Comparison of ENCODE assay signal across 8 cellular contexts in genomic region chr4:79917246-79917645, GRCh38.
A peak's percentile ranks its signal among the peaks of the same experiment; 100 is the strongest.
DNase-seq lines count a peak whose midpoint lies in the region; ATAC-seq and TF ChIP-seq lines count a peak whose summit lies in the region.

No MANE protein-coding gene starts in this region.

- CTCF ChIA-PET in AG04450 (lab: Charles Lee) (interaction anchor here (0.7 to 1.2 kb wide), 4 partner anchors 12 to 965 kb away, joined by 3 to 4 read pairs (median 3); no protein-coding TSS in a partner anchor), OCI-LY7 (lab: Charles Lee; ENCODE audit: unreplicated experiment) (interaction anchor here (1.0 kb wide), 1 partner anchor 38 kb away, joined by 4 read pairs; no protein-coding TSS in a partner anchor)

- H3K9me3 ChIP-seq in AG04450 (ENCODE audit: control insufficient read depth, insufficient read depth, low read length) (no peaks in the 10 kb centered on the region), OCI-LY7 (ENCODE audit: low read length) (no peaks in the 10 kb centered on the region), heart right ventricle (no peaks in the 10 kb centered on the region)

- 97% methylated on average over 1 of the region's 1 CpG for WGBS in heart right ventricle, 2 donors

- intact Hi-C loops in OCI-LY7 (cut with micrococcal nuclease; ENCODE audit: unreplicated experiment) (no loop called here), heart right ventricle (cut with DNase I) (loop anchor here in 2 of 10 donors (10.0 kb wide), 2 partner anchors 158 to 268 kb away; partner anchors contain the start of gene ANTXR2 (in 1 of the 2))

- H3K9me2 ChIP-seq in OCI-LY7 (ENCODE audit: insufficient read depth, low read length), result no peaks in the 10 kb centered on the region

- peak; percentile 57 for TF ChIP-seq CTCF in AG04450 (IDR thresholded peaks at IDR 0.05; ENCODE audit: low read depth, low read length)
- TF ChIP-seq CTCF in OCI-LY7 (conservative IDR thresholded peaks at IDR 0.05; ENCODE audit: low read length), result peak; percentile 81
- peak; percentile 13 to 68 (median 51) for TF ChIP-seq CTCF in heart right ventricle (IDR thresholded peaks at IDR 0.05)

- H3K36me3 ChIP-seq in OCI-LY7 (ENCODE audit: insufficient read depth, low read length), result no peaks in the 10 kb centered on the region
- no peaks in the 10 kb centered on the region for H3K36me3 ChIP-seq in heart right ventricle

- no peaks in the 10 kb centered on the region for H3K4me1 ChIP-seq in OCI-LY7 (ENCODE audit: insufficient read depth, low read length, poor library complexity, severe bottlenecking)
- peaks cover 0 to 9% (median 0%) of the 10 kb centered on the region in 9 donors for H3K4me1 ChIP-seq in heart right ventricle

- no peaks in the 10 kb centered on the region for H4K20me1 ChIP-seq in OCI-LY7 (ENCODE audit: insufficient read depth, low read length)

- H3K27me3 ChIP-seq in AG04450 (ENCODE audit: control insufficient read depth, insufficient read depth, low read length) (no peaks in the 10 kb centered on the region), heart right ventricle (no peaks in the 10 kb centered on the region)

- DNase-seq in AG04450 (ENCODE audit: low read depth, low spot score) (no peak), OCI-LY7 (ENCODE audit: low spot score) (peak; percentile 33), heart right ventricle (peak; percentile 5 to 9), NCI-H1436 treated with DMSO at 0.1 percent for 48 hours (lab: John Stamatoyannopoulos, UW) (no peak)
- peak; percentile 61 to 62 for DNase-seq in activated T-cell treated with anti-CD3 and anti-CD28 coated beads, Interleukin-2, amount 50 U/mL, for 48 hours
- peak; percentile 11 for DNase-seq in stimulated activated CD4-positive, alpha-beta T cell treated with anti-CD3 and anti-CD28 coated beads, Interleukin-2, amount 100 ng/mL, for 4 hours (ENCODE audit: low read depth)

- no peak overlapping the region for H3K27ac ChIP-seq in AG04450 (ENCODE audit: low read depth, low read length)
- no peak overlapping the region for H3K27ac ChIP-seq in OCI-LY7 (ENCODE audit: low read depth, low read length, poor library complexity, severe bottlenecking)
- no peak overlapping the region for H3K27ac ChIP-seq in heart right ventricle

- no peaks in the 10 kb centered on the region for H3K79me2 ChIP-seq in OCI-LY7 (ENCODE audit: insufficient read depth, low read depth, low read length)

- H3K4me3 ChIP-seq in AG04450 (ENCODE audit: low read depth, low read length) (no peak overlapping the region), OCI-LY7 (ENCODE audit: low read depth, low read length, poor library complexity, severe bottlenecking) (no peak overlapping the region), heart right ventricle (no peak overlapping the region)

- POLR2A ChIA-PET in AG04450 (lab: Yijun Ruan, JAX) (no interaction called here), OCI-LY7 (lab: Charles Lee) (no interaction called here)

- BruUV-seq in OCI-LY7 (replicated peaks; lab: Mats Ljungman, UMichigan), result no TSS peak

- ATAC-seq in GM18519 (IDR thresholded peaks at IDR 0.05; ENCODE audit: low FRiP score, unreplicated experiment) (peak; percentile 69), HG03045 (IDR thresholded peaks at IDR 0.05; ENCODE audit: unreplicated experiment) (peak; percentile 82), heart right ventricle (peak in 1 of 8 donors; percentile 45)

- no peak overlapping the region for H3K4me2 ChIP-seq in OCI-LY7 (ENCODE audit: low read length)

- H2AFZ ChIP-seq in OCI-LY7 (ENCODE audit: low read length), result no peak overlapping the region

Comparison
In these comparisons a context has a peak if more than half of its experiments do, and no peak if none do; other contexts are left out.
1. DNase-seq: peak in OCI-LY7 (single experiment), activated T-cell treated with anti-CD3 and anti-CD28 coated beads, Interleukin-2, amount 50 U/mL, for 48 hours (2 of 2), heart right ventricle (2 of 2) and stimulated activated CD4-positive, alpha-beta T cell treated with anti-CD3 and anti-CD28 coated beads, Interleukin-2, amount 100 ng/mL, for 4 hours (single experiment); none in AG04450 (single experiment) and NCI-H1436 treated with DMSO at 0.1 percent for 48 hours (single experiment).
2. Peak in every context shown above with its lines, with median percentiles within 50 percentile points of each other: CTCF ChIP-seq.